ENCODE assay signal across 7 cellular contexts in the genomic region with DNA sequence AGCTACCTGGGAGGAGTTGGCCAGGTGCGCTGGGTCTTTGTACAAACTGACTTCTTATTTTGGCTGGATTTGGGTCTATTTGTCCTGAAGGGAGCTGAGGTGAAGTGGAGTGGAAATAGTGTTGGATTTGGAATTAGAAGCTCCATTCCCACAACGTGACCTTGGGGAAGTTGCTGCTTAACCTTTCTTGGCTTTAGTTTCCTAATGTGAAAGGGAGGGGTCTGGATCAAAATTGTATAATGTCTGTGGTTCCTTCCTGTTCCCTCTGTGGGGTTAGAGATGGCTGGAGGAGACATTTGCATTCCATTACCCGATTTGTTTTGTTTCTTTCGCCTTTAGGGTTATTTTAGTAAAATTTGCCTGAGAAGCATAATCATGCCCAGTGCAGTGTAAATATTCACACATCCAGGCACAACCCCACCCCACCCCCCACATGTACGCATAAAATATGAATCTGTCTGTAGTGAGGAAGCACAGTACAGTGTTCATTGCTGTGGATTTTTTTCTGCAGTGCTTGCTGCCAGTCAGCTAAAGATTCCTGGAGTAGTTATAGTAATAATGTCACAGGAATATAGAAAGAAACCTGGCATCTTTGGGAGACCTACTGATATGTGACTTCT. TPM values are rescaled to one million over a fixed set of nuclear protein-coding genes. Genes with fewer than 3 reads are reported as not detected.
DNase-seq lines count a peak whose midpoint lies in the region; ATAC-seq and TF ChIP-seq lines count a peak whose summit lies in the region.

No MANE protein-coding gene starts in this region.

- no peaks in the 10 kb centered on the region for H3K27me3 Mint-ChIP-seq in endodermal cell (ENCODE audit: insufficient read depth)

- H3K79me2 ChIP-seq in KMS-11 (ENCODE audit: insufficient read depth, low read depth), result peaks cover 100% of the 10 kb centered on the region

- H4K20me1 ChIP-seq in KMS-11 (ENCODE audit: insufficient read depth), result peaks cover 31% of the 10 kb centered on the region

- DNase-seq in endodermal cell (peak; percentile 53), psoas muscle (no peak), left lobe of liver (ENCODE audit: low spot score) (no peak), D341Med (ENCODE audit: low spot score) (no peak)

- TF ChIP-seq CTCF in KMS-11 (conservative IDR thresholded peaks at IDR 0.05; ENCODE audit: low read depth, low read length) (no peak), endodermal cell (conservative IDR thresholded peaks at IDR 0.05) (no peak), psoas muscle (IDR thresholded peaks at IDR 0.05) (no peak)

- H2AFZ ChIP-seq in KMS-11 (ENCODE audit: low read depth), result no peak overlapping the region

- WGBS in endodermal cell (ENCODE audit: insufficient coverage in 1 of 2, insufficient read length in 1 of 2), 2 experiments, result 40% methylated on average over 4 of the region's 5 CpGs; no CpG with 5 or more reads in 1 of the 2 experiments
- 34 to 40% (median 36%) methylated on average over 5 of the region's 5 CpGs for WGBS in psoas muscle, 3 donors

- H3K4me1 ChIP-seq in KMS-11 (ENCODE audit: low read depth, poor library complexity, severe bottlenecking), result peaks cover 91% of the 10 kb centered on the region
- peaks cover 42% of the 10 kb centered on the region for H3K4me1 ChIP-seq in endodermal cell (ENCODE audit: control insufficient read depth, insufficient read depth, low read length)
- H3K4me1 ChIP-seq in psoas muscle, result peaks cover 72% of the 10 kb centered on the region

- H3K9me3 ChIP-seq in endodermal cell (ENCODE audit: control insufficient read depth, low read length) (peaks cover 5% of the 10 kb centered on the region), psoas muscle (no peaks in the 10 kb centered on the region)

- ATAC-seq in GM18498 (IDR thresholded peaks at IDR 0.05; ENCODE audit: unreplicated experiment) (peak; percentile 26), psoas muscle (no peak), left lobe of liver (no peak), HG03135 (IDR thresholded peaks at IDR 0.05; ENCODE audit: unreplicated experiment) (no peak)

- H3K9me3 Mint-ChIP-seq in endodermal cell, result no peaks in the 10 kb centered on the region

- H3K27ac Mint-ChIP-seq in endodermal cell, result peak overlapping the region; percentile 93

- H3K4me3 ChIP-seq in KMS-11 (IDR thresholded peaks at IDR 0.05; ENCODE audit: insufficient read depth, low read depth, low read length) (no peak overlapping the region), endodermal cell (ENCODE audit: low read length) (peak overlapping the region; percentile 73), psoas muscle (no peak overlapping the region)

- H3K9ac ChIP-seq in KMS-11, result peak overlapping the region; percentile 1; the same call in 1 of the 2 replicates
- H3K9ac ChIP-seq in endodermal cell (ENCODE audit: extremely low read depth, low read length, poor library complexity, severe bottlenecking), result peak overlapping the region; percentile 82

- peak overlapping the region; percentile 36 for H3K4me3 Mint-ChIP-seq in endodermal cell

- no peaks in the 10 kb centered on the region for H3K27me3 ChIP-seq in KMS-11 (ENCODE audit: insufficient read depth, low read depth)
- no peaks in the 10 kb centered on the region for H3K27me3 ChIP-seq in endodermal cell (ENCODE audit: control insufficient read depth, insufficient read depth, low read length, poor library complexity, severe bottlenecking)
- no peaks in the 10 kb centered on the region for H3K27me3 ChIP-seq in psoas muscle (ENCODE audit: insufficient read depth in 3 of 3, low read length in 2 of 3)

- peaks cover 65% of the 10 kb centered on the region for H3K4me1 Mint-ChIP-seq in endodermal cell

- intact Hi-C loops in psoas muscle (cut with DNase I), result no loop called here

- peak overlapping the region; percentile 67; the same call in 1 of the 2 replicates for H3K27ac ChIP-seq in KMS-11
- peak overlapping the region; percentile 69 for H3K27ac ChIP-seq in endodermal cell (ENCODE audit: low read depth, low read length)
- peak overlapping the region; percentile 47 for H3K27ac ChIP-seq in psoas muscle

- peak overlapping the region; percentile 58 for H3K4me2 ChIP-seq in KMS-11

- H3K36me3 ChIP-seq in KMS-11 (ENCODE audit: insufficient read depth) (peaks cover 3% of the 10 kb centered on the region; the same call in 1 of the 2 replicates), endodermal cell (ENCODE audit: control insufficient read depth, insufficient read depth, low read length) (peaks cover 48% of the 10 kb centered on the region), psoas muscle (ENCODE audit: insufficient read depth in 1 of 2, low read depth in 1 of 2) (peaks cover 5 to 22% of the 10 kb centered on the region in 2 donors)

- H3K36me3 Mint-ChIP-seq in endodermal cell (ENCODE audit: low read depth), result peaks cover 33% of the 10 kb centered on the region

RNA-seq across cellular contexts. Expression of gene JADE1, which starts 21.5 kb away (rescaled TPM):
- total RNA-seq in endodermal cell (10 to 100 TPM; 48.5 to 50.8 TPM), psoas muscle (10 to 100 TPM; 16.8 to 21.4 (median 19.0) TPM), left lobe of liver (12.8 TPM)
- polyA plus RNA-seq in endodermal cell (2013, experiment 1 of 2), result 29.2 TPM
- polyA plus RNA-seq in endodermal cell (2013, experiment 2 of 2), result 23.9 TPM
- polyA plus RNA-seq in psoas muscle, result 10 to 100 TPM in 1 of 3 donors, 1 to 10 TPM in 2; 5.8 to 16.4 (median 6.5) TPM
